ENCODE assay signal across 1 cellular context in genomic region chr11:27471067-27471587, GRCh38.
TF ChIP-seq lines count a peak whose summit lies in the region.

No MANE protein-coding gene starts in this region.

TF ChIP-seq in HEK293, 187 proteins besides CTCF, POLR2A, EP300 and RAD21 (continued from another document):
- TF ChIP-seq ZNF600 (tag by site-specific recombination; IDR thresholded peaks at IDR 0.05): 0 out of 2 replicates have a peak, but pooled peaks have one; percentile 27
- no peak for TF ChIP-seq ZNF23 (tag by site-specific recombination; IDR thresholded peaks at IDR 0.05; ENCODE audit: borderline replicate concordance)
- no peak for TF ChIP-seq ZNF138 (tag by site-specific recombination; IDR thresholded peaks at IDR 0.05; ENCODE audit: borderline replicate concordance)
- no peak for TF ChIP-seq ZNF785 (tag by site-specific recombination; IDR thresholded peaks at IDR 0.05)
- no peak for TF ChIP-seq ZNF596 (tag by site-specific recombination; IDR thresholded peaks at IDR 0.05)
- TF ChIP-seq ZBTB11 (tag by site-specific recombination; conservative IDR thresholded peaks at IDR 0.05; ENCODE audit: low read depth): no peak
- no peak for TF ChIP-seq ZBTB6 (tag by site-specific recombination; IDR thresholded peaks at IDR 0.05)
